10 cellular contexts compared by ENCODE assay signal in the genomic region with DNA sequence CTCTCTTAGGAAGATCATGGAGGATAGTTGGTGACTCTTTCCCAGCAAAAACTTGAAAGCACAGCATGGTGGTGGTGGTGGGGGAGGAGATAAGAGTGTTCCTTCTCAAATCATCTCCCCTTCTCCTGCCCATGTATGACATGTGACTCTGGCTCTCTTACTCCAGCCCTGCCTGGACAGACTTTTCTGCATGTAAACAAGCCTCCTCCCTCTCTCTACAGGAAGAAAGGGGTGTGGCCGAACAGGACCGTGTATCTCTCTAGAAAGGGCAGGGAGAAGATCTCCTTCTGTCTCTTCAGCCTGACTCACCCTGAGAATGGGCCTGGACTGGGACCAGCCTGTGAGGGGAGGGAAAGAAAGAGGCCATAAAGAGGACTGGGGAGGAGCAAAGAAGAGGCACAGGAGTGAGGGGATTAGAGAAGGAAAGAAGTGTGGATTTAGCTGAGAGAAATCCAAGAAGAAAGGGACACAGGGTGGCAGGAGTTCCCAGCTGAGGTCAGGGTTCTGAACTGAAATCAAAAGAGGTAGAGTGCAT. TPM values are rescaled to one million over a fixed set of nuclear protein-coding genes. Genes with fewer than 3 reads are reported as not detected.
DNase-seq lines count a peak whose midpoint lies in the region; ATAC-seq and TF ChIP-seq lines count a peak whose summit lies in the region.
"Had no signal": no experiment of that assay in that cellular context is flagged by ENCODE, and none has a peak within 500 bp of the region (broad histone marks: within the 10 kb centered on the region; RNA-seq: fewer than 3 reads in every experiment).

No MANE protein-coding gene starts in this region.

- POLR2A ChIA-PET in CD8-positive, alpha-beta T cell (lab: Charles Lee): no interaction called here

- H3K27ac ChIP-seq in CD8-positive, alpha-beta T cell (ENCODE audit: low read depth, low read length): no peak overlapping the region
- no peak overlapping the region for H3K27ac ChIP-seq in aorta (ENCODE audit: low read depth in 1 of 2, low read length in 2 of 2)
- H3K27ac ChIP-seq: breast epithelium, spleen had no signal

- H3K36me3 ChIP-seq in CD8-positive, alpha-beta T cell (ENCODE audit: insufficient read depth, low read length): no peaks in the 10 kb centered on the region
- H3K36me3 ChIP-seq in aorta (ENCODE audit: control insufficient read depth in 1 of 2, insufficient read depth in 2 of 2, low read length in 1 of 2): no peaks in the 10 kb centered on the region
- H3K36me3 ChIP-seq: breast epithelium, spleen had no signal

- no peaks in the 10 kb centered on the region for H3K27me3 Mint-ChIP-seq in CD8-positive, alpha-beta T cell (ENCODE audit: low read depth)
- H3K27me3 Mint-ChIP-seq in activated T-helper 1 cell treated with anti-CD3 and anti-CD28 coated beads, Interleukin-12 subunit alpha, Interleukin-12 subunit beta, Interleukin-2, Interleukin-4 antibody, amounts not matched to agents 30 ng/mL and 10 ng/mL and 1 ng/mL, durations not matched to agents 14 hours and 24 hours and 36 hours (ENCODE audit: insufficient read depth): peaks cover 21% of the 10 kb centered on the region
- H3K27me3 Mint-ChIP-seq in mesothelial cell of epicardium (ENCODE audit: low read depth): peaks cover 50% of the 10 kb centered on the region

- no peaks in the 10 kb centered on the region for H3K9me3 Mint-ChIP-seq in CD8-positive, alpha-beta T cell
- H3K9me3 Mint-ChIP-seq in activated T-helper 1 cell treated with anti-CD3 and anti-CD28 coated beads, Interleukin-12 subunit alpha, Interleukin-12 subunit beta, Interleukin-2, Interleukin-4 antibody, amounts not matched to agents 30 ng/mL and 10 ng/mL and 1 ng/mL, durations not matched to agents 14 hours and 24 hours and 36 hours: no peaks in the 10 kb centered on the region
- peaks cover 2% of the 10 kb centered on the region for H3K9me3 Mint-ChIP-seq in mesothelial cell of epicardium

- no peak overlapping the region for H3K27ac Mint-ChIP-seq in CD8-positive, alpha-beta T cell
- H3K27ac Mint-ChIP-seq in activated T-helper 1 cell treated with anti-CD3 and anti-CD28 coated beads, Interleukin-12 subunit alpha, Interleukin-12 subunit beta, Interleukin-2, Interleukin-4 antibody, amounts not matched to agents 30 ng/mL and 10 ng/mL and 1 ng/mL, durations not matched to agents 14 hours and 24 hours and 36 hours: no peak overlapping the region
- no peak overlapping the region for H3K27ac Mint-ChIP-seq in mesothelial cell of epicardium

- no peak overlapping the region for H3K4me3 ChIP-seq in CD8-positive, alpha-beta T cell (ENCODE audit: low read depth, low read length)
- H3K4me3 ChIP-seq in aorta (ENCODE audit: low read length in 2 of 2): no peak overlapping the region
- H3K4me3 ChIP-seq: breast epithelium, spleen had no signal

- TF ChIP-seq CTCF in CD8-positive, alpha-beta T cell (IDR thresholded peaks at IDR 0.05): no peak
- no peak for TF ChIP-seq CTCF in mesothelial cell of epicardium (IDR thresholded peaks at IDR 0.05; ENCODE audit: unreplicated experiment)

- H3K4me3 Mint-ChIP-seq in CD8-positive, alpha-beta T cell: peak overlapping the region; percentile 61
- H3K4me3 Mint-ChIP-seq in activated T-helper 1 cell treated with anti-CD3 and anti-CD28 coated beads, Interleukin-12 subunit alpha, Interleukin-12 subunit beta, Interleukin-2, Interleukin-4 antibody, amounts not matched to agents 30 ng/mL and 10 ng/mL and 1 ng/mL, durations not matched to agents 14 hours and 24 hours and 36 hours: peak overlapping the region; percentile 82
- H3K4me3 Mint-ChIP-seq in mesothelial cell of epicardium: peak overlapping the region; percentile 51

- CTCF ChIA-PET in CD8-positive, alpha-beta T cell (lab: Charles Lee): interaction anchor here (0.8 to 1.0 kb wide), 2 partner anchors 275 to 476 kb away, joined by 3 to 4 read pairs; no protein-coding TSS in a partner anchor

- H3K9me3 ChIP-seq in CD8-positive, alpha-beta T cell (ENCODE audit: low read length): no peaks in the 10 kb centered on the region
- H3K9me3 ChIP-seq in aorta (ENCODE audit: control insufficient read depth, low read length): no peaks in the 10 kb centered on the region
- H3K9me3 ChIP-seq: breast epithelium had no signal

- H3K4me1 Mint-ChIP-seq in CD8-positive, alpha-beta T cell (ENCODE audit: low read depth): peaks cover 17% of the 10 kb centered on the region
- H3K4me1 Mint-ChIP-seq in activated T-helper 1 cell treated with anti-CD3 and anti-CD28 coated beads, Interleukin-12 subunit alpha, Interleukin-12 subunit beta, Interleukin-2, Interleukin-4 antibody, amounts not matched to agents 30 ng/mL and 10 ng/mL and 1 ng/mL, durations not matched to agents 14 hours and 24 hours and 36 hours (ENCODE audit: low read depth): peaks cover 19% of the 10 kb centered on the region
- H3K4me1 Mint-ChIP-seq in mesothelial cell of epicardium: peaks cover 9% of the 10 kb centered on the region

- no peak for DNase-seq in CD8-positive, alpha-beta T cell
- DNase-seq in HCEC 1CT (peak; percentile 33), mesothelial cell of epicardium (ENCODE audit: low spot score in 2 of 2, unreplicated experiment in 2 of 2) (peak in 1 of 2 experiments; percentile 0), inferior parietal cortex (ENCODE audit: extremely low spot score) (no peak), aorta (no peak), GOT3 (lab: John Stamatoyannopoulos, UW) (no peak)
- no peak for DNase-seq in activated T-helper 1 cell treated with anti-CD3 and anti-CD28 coated beads, Interleukin-12 subunit alpha, Interleukin-12 subunit beta, Interleukin-2, Interleukin-4 antibody, amounts not matched to agents 30 ng/mL and 10 ng/mL and 1 ng/mL, durations not matched to agents 14 hours and 24 hours and 36 hours (ENCODE audit: low spot score)
- DNase-seq: DMS153, spleen had no signal

- no peak for ATAC-seq in CD8-positive, alpha-beta T cell
- ATAC-seq in aorta (ENCODE audit: low FRiP score): no peak

- 47 to 52% methylated on average over 2 of the region's 2 CpGs for WGBS in aorta, 2 donors

- no peaks in the 10 kb centered on the region for H3K27me3 ChIP-seq in CD8-positive, alpha-beta T cell (ENCODE audit: insufficient read depth, low read length)
- no peaks in the 10 kb centered on the region for H3K27me3 ChIP-seq in aorta (ENCODE audit: control insufficient read depth in 1 of 2, insufficient read depth in 2 of 2, low read length in 1 of 2)
- H3K27me3 ChIP-seq: breast epithelium had no signal

- H3K36me3 Mint-ChIP-seq in CD8-positive, alpha-beta T cell: no peaks in the 10 kb centered on the region
- peaks cover 3% of the 10 kb centered on the region for H3K36me3 Mint-ChIP-seq in activated T-helper 1 cell treated with anti-CD3 and anti-CD28 coated beads, Interleukin-12 subunit alpha, Interleukin-12 subunit beta, Interleukin-2, Interleukin-4 antibody, amounts not matched to agents 30 ng/mL and 10 ng/mL and 1 ng/mL, durations not matched to agents 14 hours and 24 hours and 36 hours (ENCODE audit: low read depth)
- peaks cover 2% of the 10 kb centered on the region for H3K36me3 Mint-ChIP-seq in mesothelial cell of epicardium

- intact Hi-C loops in CD8-positive, alpha-beta T cell (cut with DNase I, micrococcal nuclease): loop anchor here in 1 of 2 experiments (10.0 kb wide), 1 partner anchor 356 kb away; no protein-coding TSS in a partner anchor
- intact Hi-C loops in activated T-helper 1 cell treated with anti-CD3 and anti-CD28 coated beads, Interleukin-12 subunit alpha, Interleukin-12 subunit beta, Interleukin-2, Interleukin-4 antibody, amounts not matched to agents 30 ng/mL and 10 ng/mL and 1 ng/mL, durations not matched to agents 14 hours and 24 hours and 36 hours (cut with micrococcal nuclease): loop anchor here (10.0 kb wide), 1 partner anchor 356 kb away; no protein-coding TSS in a partner anchor
- intact Hi-C loops in aorta (cut with DNase I): no loop called here

- peaks cover 7% of the 10 kb centered on the region for H3K4me1 ChIP-seq in CD8-positive, alpha-beta T cell (ENCODE audit: insufficient read depth, low read length)
- no peaks in the 10 kb centered on the region for H3K4me1 ChIP-seq in aorta (ENCODE audit: control insufficient read depth in 1 of 2, insufficient read depth in 2 of 2, low read length in 2 of 2)
- H3K4me1 ChIP-seq: breast epithelium had no signal

RNA-seq across cellular contexts. Expression of gene CELF6, which starts 1.5 kb away (rescaled TPM):
- 1 to 10 TPM; 2.4 to 2.7 TPM for total RNA-seq in CD8-positive, alpha-beta T cell
- total RNA-seq in activated T-helper 1 cell treated with anti-CD3 and anti-CD28 coated beads, Interleukin-12 subunit alpha, Interleukin-12 subunit beta, Interleukin-2, Interleukin-4 antibody, amounts not matched to agents 30 ng/mL and 10 ng/mL and 1 ng/mL, durations not matched to agents 14 hours and 24 hours and 36 hours: 0.26 and 0.27 TPM in 2 replicates
- total RNA-seq in mesothelial cell of epicardium: 1.2 to 1.9 TPM (median 1.3 TPM) in 3 replicates
- 1 to 10 TPM; 1.0 to 1.9 TPM for total RNA-seq in aorta
- polyA plus RNA-seq in aorta: 1 to 10 TPM in 1 of 2 donors, under 1 TPM in 1; 0.25 to 7.7 TPM

RNA-seq across cellular contexts. Expression of gene PARP6, which starts 46.1 kb away (rescaled TPM):
- 100 to 1,000 TPM; 133 to 137 TPM for total RNA-seq in CD8-positive, alpha-beta T cell
- total RNA-seq in activated T-helper 1 cell treated with anti-CD3 and anti-CD28 coated beads, Interleukin-12 subunit alpha, Interleukin-12 subunit beta, Interleukin-2, Interleukin-4 antibody, amounts not matched to agents 30 ng/mL and 10 ng/mL and 1 ng/mL, durations not matched to agents 14 hours and 24 hours and 36 hours: 79.3 and 87.1 TPM in 2 replicates
- total RNA-seq in mesothelial cell of epicardium: 127 to 138 TPM (median 134 TPM) in 3 replicates
- total RNA-seq in aorta: 10 to 100 TPM; 63.1 to 72.2 TPM
- polyA plus RNA-seq in aorta: 100 to 1,000 TPM in 1 of 2 donors, 10 to 100 TPM in 1; 28.0 to 143 TPM

RNA-seq across cellular contexts. Expression of gene HEXA, which starts 57.3 kb away (rescaled TPM):
- 10 to 100 TPM; 68.6 to 76.0 TPM for total RNA-seq in CD8-positive, alpha-beta T cell
- 55.7 and 61.0 TPM in 2 replicates for total RNA-seq in activated T-helper 1 cell treated with anti-CD3 and anti-CD28 coated beads, Interleukin-12 subunit alpha, Interleukin-12 subunit beta, Interleukin-2, Interleukin-4 antibody, amounts not matched to agents 30 ng/mL and 10 ng/mL and 1 ng/mL, durations not matched to agents 14 hours and 24 hours and 36 hours
- total RNA-seq in mesothelial cell of epicardium: 91.5 to 98.6 TPM (median 98.4 TPM) in 3 replicates
- total RNA-seq in aorta: 100 to 1,000 TPM; 101 to 144 TPM
- polyA plus RNA-seq in aorta: 10 to 100 TPM; 58.2 to 96.8 TPM
